1 cellular context compared by ENCODE assay signal in genomic region chr1:17419626-17420328, GRCh38.
TF ChIP-seq lines count a peak whose summit lies in the region.

No MANE protein-coding gene starts in this region.

TF ChIP-seq in GM12878, 131 proteins besides CTCF, POLR2A, EP300 and RAD21 (continued from another document):
- no peak for TF ChIP-seq ZBTB40 (IDR thresholded peaks at IDR 0.05; ENCODE audit: borderline replicate concordance)
- TF ChIP-seq CUX1 (IDR thresholded peaks at IDR 0.05; ENCODE audit: insufficient replicate concordance, low read depth, low read length) = no peak
- no peak; the same call in 1 of the 2 replicates for TF ChIP-seq POLR2AphosphoS5 (IDR thresholded peaks at IDR 0.05; ENCODE audit: low read length)
- TF ChIP-seq LARP7 (IDR thresholded peaks at IDR 0.05) = 0 out of 2 replicates have a peak, but pooled peaks have one; percentile 26
- no peak for TF ChIP-seq KAT2A (conservative IDR thresholded peaks at IDR 0.05; ENCODE audit: control insufficient read depth, low read depth, low read length)
- peak; percentile 77 for TF ChIP-seq SMC3 (IDR thresholded peaks at IDR 0.05; ENCODE audit: borderline replicate concordance, low read length)
- 0 out of 4 replicates have a peak, but pooled peaks of 1 of the 2 experiments have one; percentile 25 for TF ChIP-seq IKZF2 (IDR thresholded peaks at IDR 0.05)
- peak; percentile 64 for TF ChIP-seq YY1 (IDR thresholded peaks at IDR 0.05; ENCODE audit: low read depth, low read length)
- no peak for TF ChIP-seq SREBF1 (IDR thresholded peaks at IDR 0.05; ENCODE audit: low read length)
- no peak for TF ChIP-seq ZNF207 (IDR thresholded peaks at IDR 0.05; ENCODE audit: borderline replicate concordance)
- TF ChIP-seq SREBF2 (IDR thresholded peaks at IDR 0.05; ENCODE audit: low read length) = no peak
- no peak for TF ChIP-seq STAT1 (conservative IDR thresholded peaks at IDR 0.05)
- TF ChIP-seq GATAD2B (conservative IDR thresholded peaks at IDR 0.05; ENCODE audit: low read depth) = no peak
- no peak for TF ChIP-seq GABPA (IDR thresholded peaks at IDR 0.05; ENCODE audit: low read depth)
- TF ChIP-seq MEF2B (IDR thresholded peaks at IDR 0.05; ENCODE audit: partially characterized antibody, poor library complexity, severe bottlenecking) = peak; percentile 31
- TF ChIP-seq ZBTB33 (IDR thresholded peaks at IDR 0.05) = peak; percentile 71; the same call in 1 of the 2 replicates
